In genomic region chr9:124261787-124262595, GRCh38 we compare ENCODE assay signal across 1 cellular context.
TF ChIP-seq lines count a peak whose summit lies in the region.

No MANE protein-coding gene starts in this region.

TF ChIP-seq in H1, 55 proteins besides CTCF, POLR2A, EP300 and RAD21:
- no peak for TF ChIP-seq POU5F1 (IDR thresholded peaks at IDR 0.05; ENCODE audit: low read depth, low read length)
